1 cellular context compared by ENCODE assay signal in genomic region chr7:73565675-73566342, GRCh38.
TF ChIP-seq lines count a peak whose summit lies in the region.

No MANE protein-coding gene starts in this region.

TF ChIP-seq in SK-N-SH, 30 proteins besides CTCF, POLR2A, EP300 and RAD21:
- TF ChIP-seq FOSL2 (IDR thresholded peaks at IDR 0.05; ENCODE audit: borderline replicate concordance, low read depth) (no peak), NRF1 (IDR thresholded peaks at IDR 0.05; ENCODE audit: low read depth, low read length) (no peak), CHD2 (IDR thresholded peaks at IDR 0.05; ENCODE audit: low read length, partially characterized antibody) (no peak), GATA2 (CRISPR knock-in tag; IDR thresholded peaks at IDR 0.05) (no peak), RCOR1 (IDR thresholded peaks at IDR 0.05; ENCODE audit: low read length) (no peak), FOXM1 (IDR thresholded peaks at IDR 0.05; ENCODE audit: low read depth) (no peak), REST (IDR thresholded peaks at IDR 0.05; ENCODE audit: low read depth, low read length) (no peak), USF1 (IDR thresholded peaks at IDR 0.05; ENCODE audit: borderline replicate concordance, low read depth) (no peak), SMC3 (IDR thresholded peaks at IDR 0.05; ENCODE audit: low read depth, low read length) (no peak), TAF1 (IDR thresholded peaks at IDR 0.05; ENCODE audit: borderline replicate concordance, low read depth, low read length) (no peak)
